In genomic region chr2:61141151-61141550, GRCh38 we compare ENCODE assay signal across 22 cellular contexts.
"Had no signal": no experiment of that assay in that cellular context is flagged by ENCODE, and none has a peak within 500 bp of the region (broad histone marks: within the 10 kb centered on the region; RNA-seq: fewer than 3 reads in every experiment).

No MANE protein-coding gene starts in this region.

- H3K27me3 ChIP-seq: SJSA1 had no signal

- H3K27ac ChIP-seq: HL-60, SJSA1, SK-N-MC had no signal

- DNase-seq: IMR-90, Karpas-422, KG1, MM.1S, NCI-H1092 treated with DMSO at 0.1 percent for 48 hours, NCI-H1436, NCI-H187, NCI-H2029, NCI-H2081 treated with DMSO at 0.1 percent for 48 hours, NCI-H2171, NCI-H226, NCI-H446, NCI-H510A, NCI-H524 treated with DMSO at 0.1 percent for 48 hours, NCI-H69, NCI-H774, Right ventricle myocardium superior, RPMI8226, SIG-M5 had no signal

- H3K9me3 ChIP-seq: SJSA1 had no signal

- H3K4me3 ChIP-seq: SJSA1, SK-N-MC had no signal
